ENCODE assay signal across 34 cellular contexts in the genomic region with DNA sequence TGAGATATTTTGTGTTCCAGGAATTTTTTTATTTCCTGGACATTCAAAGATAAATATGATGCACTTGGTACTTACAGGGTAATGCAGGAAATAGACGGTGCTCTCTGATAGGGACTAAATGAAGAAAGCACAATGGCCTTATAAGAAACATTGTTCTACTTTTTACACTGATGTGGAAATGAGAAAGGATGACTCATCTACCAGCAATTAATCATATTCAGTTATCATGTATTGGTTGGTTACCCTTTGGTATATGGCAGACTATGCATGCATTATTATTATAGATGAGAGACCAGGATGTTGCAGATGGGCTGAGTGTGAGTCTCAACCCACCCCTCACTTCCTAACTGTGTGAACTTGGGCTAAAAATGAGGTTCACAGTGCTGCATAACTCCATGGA.
"Had no signal": no experiment of that assay in that cellular context is flagged by ENCODE, and none has a peak within 500 bp of the region (broad histone marks: within the 10 kb centered on the region; RNA-seq: fewer than 3 reads in every experiment).

No MANE protein-coding gene starts in this region.

- H3K27ac ChIP-seq: ascending aorta, VCaP had no signal

- DNase-seq: activated B cell treated with CpG ODN at 0.5 μM for 24 hours; activated CD4-positive, alpha-beta memory T cell treated with anti-CD3 and anti-CD28 coated beads, Interleukin-2, amount 10 ng/mL, durations not matched to agents 7 days and 5 days; activated CD4-positive, alpha-beta T cell treated with anti-CD3 and anti-CD28 coated beads for 4 hours; activated CD4-positive, CD25-positive, alpha-beta regulatory T cell treated with anti-CD3 and anti-CD28 coated beads, Interleukin-2, amount 50 U/mL, for 72 hours; activated CD8-positive, alpha-beta memory T cell treated with anti-CD3 and anti-CD28 coated beads for 24 hours; activated CD8-positive, alpha-beta memory T cell treated with anti-CD3 and anti-CD28 coated beads, Interleukin-2, amount 10 ng/mL, durations not matched to agents 7 days and 5 days; activated CD8-positive, alpha-beta memory T cell treated with anti-CD3 and anti-CD28 coated beads, Interleukin-2, amount 50 U/mL, for 48 hours; activated effector memory CD4-positive, alpha-beta T cell treated with Interleukin-2 at 50 U/mL for 16 hours; activated naive CD4-positive, alpha-beta T cell treated with anti-CD3 and anti-CD28 coated beads, Interleukin-2, amount 10 ng/mL, durations not matched to agents 7 days and 5 days; activated naive CD8-positive, alpha-beta T cell treated with anti-CD3 and anti-CD28 coated beads, Interleukin-2, amount 50 U/mL, for 24 hours; activated T-cell treated with anti-CD3 and anti-CD28 coated beads, Interleukin-2, amount 50 U/mL, for 48 hours; amniotic stem cell; Karpas-422; KBM-7; MG63; NCI-H1048; NCI-H1105 treated with DMSO at 0.1 percent for 48 hours; NCI-H1436; NCI-H1694; NCI-H1930; NCI-H2081 treated with DMSO at 0.1 percent for 48 hours; NCI-H226; NCI-H446 treated with DMSO at 0.1 percent for 48 hours; NCI-H524; OCI-M1; Right ventricle myocardium superior; SW 1271; T-helper 1 cell; T-helper 2 cell; T-helper 9 cell had no signal

- H3K36me3 Mint-ChIP-seq: activated CD8-positive, alpha-beta memory T cell treated with anti-CD3 and anti-CD28 coated beads, Interleukin-2, amount 10 ng/mL, durations not matched to agents 7 days and 5 days; activated naive CD4-positive, alpha-beta T cell treated with anti-CD3 and anti-CD28 coated beads, Interleukin-2, amount 10 ng/mL, durations not matched to agents 7 days and 5 days; activated naive CD8-positive, alpha-beta T cell had no signal

- H3K4me1 Mint-ChIP-seq: activated B cell treated with CpG ODN at 0.5 μM for 24 hours; activated CD4-positive, alpha-beta memory T cell treated with anti-CD3 and anti-CD28 coated beads, Interleukin-2, amount 10 ng/mL, durations not matched to agents 7 days and 5 days; activated CD8-positive, alpha-beta memory T cell treated with anti-CD3 and anti-CD28 coated beads, Interleukin-2, amount 10 ng/mL, durations not matched to agents 7 days and 5 days; activated naive CD4-positive, alpha-beta T cell treated with anti-CD3 and anti-CD28 coated beads, Interleukin-2, amount 10 ng/mL, durations not matched to agents 7 days and 5 days; activated naive CD8-positive, alpha-beta T cell treated with anti-CD3 and anti-CD28 coated beads, Interleukin-2, amount 50 U/mL, for 24 hours; IgD-negative memory B cell had no signal

- H3K27me3 Mint-ChIP-seq: activated B cell treated with CpG ODN at 0.5 μM for 24 hours; activated CD4-positive, alpha-beta memory T cell treated with anti-CD3 and anti-CD28 coated beads, Interleukin-2, amount 10 ng/mL, durations not matched to agents 7 days and 5 days; activated CD8-positive, alpha-beta memory T cell treated with anti-CD3 and anti-CD28 coated beads, Interleukin-2, amount 10 ng/mL, durations not matched to agents 7 days and 5 days; activated naive CD4-positive, alpha-beta T cell treated with anti-CD3 and anti-CD28 coated beads, Interleukin-2, amount 10 ng/mL, durations not matched to agents 7 days and 5 days; activated naive CD8-positive, alpha-beta T cell; activated naive CD8-positive, alpha-beta T cell treated with anti-CD3 and anti-CD28 coated beads, Interleukin-2, amount 50 U/mL, for 24 hours; IgD-negative memory B cell had no signal

- H3K9me3 ChIP-seq: ascending aorta, MG63 had no signal

- H3K36me3 ChIP-seq: ascending aorta, MG63 had no signal

- H3K4me1 ChIP-seq: ascending aorta had no signal

- H3K27ac Mint-ChIP-seq: activated B cell treated with CpG ODN at 0.5 μM for 24 hours; activated CD4-positive, alpha-beta memory T cell treated with anti-CD3 and anti-CD28 coated beads, Interleukin-2, amount 10 ng/mL, durations not matched to agents 7 days and 5 days; activated CD8-positive, alpha-beta memory T cell treated with anti-CD3 and anti-CD28 coated beads, Interleukin-2, amount 10 ng/mL, durations not matched to agents 7 days and 5 days; activated naive CD4-positive, alpha-beta T cell treated with anti-CD3 and anti-CD28 coated beads, Interleukin-2, amount 10 ng/mL, durations not matched to agents 7 days and 5 days; activated naive CD8-positive, alpha-beta T cell; activated naive CD8-positive, alpha-beta T cell treated with anti-CD3 and anti-CD28 coated beads, Interleukin-2, amount 50 U/mL, for 24 hours; IgD-negative memory B cell had no signal

- H3K4me3 Mint-ChIP-seq: activated B cell treated with CpG ODN at 0.5 μM for 24 hours; activated CD4-positive, alpha-beta memory T cell treated with anti-CD3 and anti-CD28 coated beads, Interleukin-2, amount 10 ng/mL, durations not matched to agents 7 days and 5 days; activated CD8-positive, alpha-beta memory T cell treated with anti-CD3 and anti-CD28 coated beads, Interleukin-2, amount 10 ng/mL, durations not matched to agents 7 days and 5 days; activated naive CD4-positive, alpha-beta T cell treated with anti-CD3 and anti-CD28 coated beads, Interleukin-2, amount 10 ng/mL, durations not matched to agents 7 days and 5 days; activated naive CD8-positive, alpha-beta T cell; activated naive CD8-positive, alpha-beta T cell treated with anti-CD3 and anti-CD28 coated beads, Interleukin-2, amount 50 U/mL, for 24 hours; IgD-negative memory B cell had no signal

- H3K9me3 Mint-ChIP-seq: activated CD4-positive, alpha-beta memory T cell treated with anti-CD3 and anti-CD28 coated beads, Interleukin-2, amount 10 ng/mL, durations not matched to agents 7 days and 5 days; activated naive CD4-positive, alpha-beta T cell treated with anti-CD3 and anti-CD28 coated beads, Interleukin-2, amount 10 ng/mL, durations not matched to agents 7 days and 5 days had no signal

- H3K27me3 ChIP-seq: ascending aorta, MG63 had no signal

- H3K4me3 ChIP-seq: ascending aorta, MG63 had no signal
